1 cellular context compared by ENCODE assay signal in the genomic region with DNA sequence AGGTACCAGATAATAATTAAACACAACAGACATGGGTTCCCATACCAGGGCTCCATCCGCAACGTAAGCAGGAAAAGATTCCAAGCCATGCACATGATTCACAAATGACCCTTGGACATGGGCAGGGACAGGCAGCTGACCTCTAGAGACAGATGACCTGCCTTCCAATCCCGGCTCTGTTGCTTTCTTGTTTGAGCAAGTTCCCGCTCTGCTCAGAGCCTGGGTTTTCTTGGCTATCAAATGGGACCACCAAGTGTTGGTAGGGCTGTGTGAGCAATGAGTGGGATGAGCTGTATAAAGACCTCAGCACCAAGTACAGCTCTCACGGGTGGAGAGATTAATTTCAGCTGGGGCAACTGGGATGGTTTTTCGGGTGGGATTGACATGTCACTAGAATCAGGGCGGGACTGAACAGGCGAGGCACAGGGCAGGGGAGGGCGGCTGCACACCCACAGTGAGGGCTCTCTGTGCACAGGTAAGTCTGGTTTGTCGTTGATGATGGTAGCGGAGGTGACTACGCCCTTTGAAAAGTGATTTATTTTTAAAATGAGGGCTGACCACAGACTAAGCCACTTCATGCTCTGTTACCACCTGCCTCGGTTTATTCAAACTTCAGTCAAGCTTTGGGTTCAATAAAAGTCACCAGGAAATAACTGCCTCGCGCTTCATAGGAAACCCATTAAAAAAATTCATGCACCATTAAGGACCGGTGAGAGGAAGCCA.
TF ChIP-seq lines count a peak whose summit lies in the region.

No MANE protein-coding gene starts in this region.

TF ChIP-seq in HepG2, 621 proteins besides CTCF, POLR2A, EP300 and RAD21 (continued from another document and continues in another):
- TF ChIP-seq, protein P1, sequence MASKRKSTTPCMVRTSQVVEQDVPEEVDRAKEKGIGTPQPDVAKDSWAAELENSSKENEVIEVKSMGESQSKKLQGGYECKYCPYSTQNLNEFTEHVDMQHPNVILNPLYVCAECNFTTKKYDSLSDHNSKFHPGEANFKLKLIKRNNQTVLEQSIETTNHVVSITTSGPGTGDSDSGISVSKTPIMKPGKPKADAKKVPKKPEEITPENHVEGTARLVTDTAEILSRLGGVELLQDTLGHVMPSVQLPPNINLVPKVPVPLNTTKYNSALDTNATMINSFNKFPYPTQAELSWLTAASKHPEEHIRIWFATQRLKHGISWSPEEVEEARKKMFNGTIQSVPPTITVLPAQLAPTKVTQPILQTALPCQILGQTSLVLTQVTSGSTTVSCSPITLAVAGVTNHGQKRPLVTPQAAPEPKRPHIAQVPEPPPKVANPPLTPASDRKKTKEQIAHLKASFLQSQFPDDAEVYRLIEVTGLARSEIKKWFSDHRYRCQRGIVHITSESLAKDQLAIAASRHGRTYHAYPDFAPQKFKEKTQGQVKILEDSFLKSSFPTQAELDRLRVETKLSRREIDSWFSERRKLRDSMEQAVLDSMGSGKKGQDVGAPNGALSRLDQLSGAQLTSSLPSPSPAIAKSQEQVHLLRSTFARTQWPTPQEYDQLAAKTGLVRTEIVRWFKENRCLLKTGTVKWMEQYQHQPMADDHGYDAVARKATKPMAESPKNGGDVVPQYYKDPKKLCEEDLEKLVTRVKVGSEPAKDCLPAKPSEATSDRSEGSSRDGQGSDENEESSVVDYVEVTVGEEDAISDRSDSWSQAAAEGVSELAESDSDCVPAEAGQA (IDR thresholded peaks at IDR 0.05; ENCODE audit: low read depth) = no peak
- TF ChIP-seq, protein P1 (CRISPR knock-in tag; IDR thresholded peaks at IDR 0.05; ENCODE audit: borderline replicate concordance) = no peak
- TF ChIP-seq ZNF503 (CRISPR knock-in tag; IDR thresholded peaks at IDR 0.05) = no peak
- TF ChIP-seq ZNF18 (CRISPR knock-in tag; IDR thresholded peaks at IDR 0.05; ENCODE audit: insufficient replicate concordance) = no peak
- TF ChIP-seq PHF20 (CRISPR knock-in tag; IDR thresholded peaks at IDR 0.05) = no peak
- no peak for TF ChIP-seq RBAK (CRISPR knock-in tag; IDR thresholded peaks at IDR 0.05)
- peak; percentile 32; the same call in 1 of the 2 replicates for TF ChIP-seq FOXO1 (CRISPR knock-in tag; IDR thresholded peaks at IDR 0.05)
- TF ChIP-seq TCF12 (IDR thresholded peaks at IDR 0.05) = no peak
- TF ChIP-seq TCF12 (CRISPR knock-in tag; IDR thresholded peaks at IDR 0.05) = no peak
- no peak for TF ChIP-seq FOXP1 (IDR thresholded peaks at IDR 0.05)
- 0 out of 2 replicates have a peak, but pooled peaks have one; percentile 44 for TF ChIP-seq FOXP1 (CRISPR knock-in tag; IDR thresholded peaks at IDR 0.05)
- TF ChIP-seq ZNF101 (CRISPR knock-in tag; IDR thresholded peaks at IDR 0.05; ENCODE audit: borderline replicate concordance, low read depth) = no peak
- TF ChIP-seq, protein P2, sequence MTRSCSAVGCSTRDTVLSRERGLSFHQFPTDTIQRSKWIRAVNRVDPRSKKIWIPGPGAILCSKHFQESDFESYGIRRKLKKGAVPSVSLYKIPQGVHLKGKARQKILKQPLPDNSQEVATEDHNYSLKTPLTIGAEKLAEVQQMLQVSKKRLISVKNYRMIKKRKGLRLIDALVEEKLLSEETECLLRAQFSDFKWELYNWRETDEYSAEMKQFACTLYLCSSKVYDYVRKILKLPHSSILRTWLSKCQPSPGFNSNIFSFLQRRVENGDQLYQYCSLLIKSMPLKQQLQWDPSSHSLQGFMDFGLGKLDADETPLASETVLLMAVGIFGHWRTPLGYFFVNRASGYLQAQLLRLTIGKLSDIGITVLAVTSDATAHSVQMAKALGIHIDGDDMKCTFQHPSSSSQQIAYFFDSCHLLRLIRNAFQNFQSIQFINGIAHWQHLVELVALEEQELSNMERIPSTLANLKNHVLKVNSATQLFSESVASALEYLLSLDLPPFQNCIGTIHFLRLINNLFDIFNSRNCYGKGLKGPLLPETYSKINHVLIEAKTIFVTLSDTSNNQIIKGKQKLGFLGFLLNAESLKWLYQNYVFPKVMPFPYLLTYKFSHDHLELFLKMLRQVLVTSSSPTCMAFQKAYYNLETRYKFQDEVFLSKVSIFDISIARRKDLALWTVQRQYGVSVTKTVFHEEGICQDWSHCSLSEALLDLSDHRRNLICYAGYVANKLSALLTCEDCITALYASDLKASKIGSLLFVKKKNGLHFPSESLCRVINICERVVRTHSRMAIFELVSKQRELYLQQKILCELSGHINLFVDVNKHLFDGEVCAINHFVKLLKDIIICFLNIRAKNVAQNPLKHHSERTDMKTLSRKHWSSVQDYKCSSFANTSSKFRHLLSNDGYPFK (CRISPR knock-in tag; IDR thresholded peaks at IDR 0.05; ENCODE audit: borderline replicate concordance) = no peak
- no peak for TF ChIP-seq ZNF724P (CRISPR knock-in tag; IDR thresholded peaks at IDR 0.05; ENCODE audit: borderline replicate concordance)
- no peak for TF ChIP-seq GZF1 (CRISPR knock-in tag; IDR thresholded peaks at IDR 0.05)
- TF ChIP-seq MXD3 (CRISPR knock-in tag; IDR thresholded peaks at IDR 0.05) = no peak
- no peak for TF ChIP-seq STAT5B (CRISPR knock-in tag; IDR thresholded peaks at IDR 0.05)
- TF ChIP-seq ZNF256 (CRISPR knock-in tag; conservative IDR thresholded peaks at IDR 0.05) = no peak
- peak; percentile 90 for TF ChIP-seq FOSL2 (CRISPR knock-in tag; IDR thresholded peaks at IDR 0.05)
- no peak for TF ChIP-seq CAMTA2 (CRISPR knock-in tag; IDR thresholded peaks at IDR 0.05; ENCODE audit: borderline replicate concordance)
- no peak for TF ChIP-seq ZNF260 (CRISPR knock-in tag; IDR thresholded peaks at IDR 0.05; ENCODE audit: borderline replicate concordance, low read depth)
- TF ChIP-seq, protein P3, sequence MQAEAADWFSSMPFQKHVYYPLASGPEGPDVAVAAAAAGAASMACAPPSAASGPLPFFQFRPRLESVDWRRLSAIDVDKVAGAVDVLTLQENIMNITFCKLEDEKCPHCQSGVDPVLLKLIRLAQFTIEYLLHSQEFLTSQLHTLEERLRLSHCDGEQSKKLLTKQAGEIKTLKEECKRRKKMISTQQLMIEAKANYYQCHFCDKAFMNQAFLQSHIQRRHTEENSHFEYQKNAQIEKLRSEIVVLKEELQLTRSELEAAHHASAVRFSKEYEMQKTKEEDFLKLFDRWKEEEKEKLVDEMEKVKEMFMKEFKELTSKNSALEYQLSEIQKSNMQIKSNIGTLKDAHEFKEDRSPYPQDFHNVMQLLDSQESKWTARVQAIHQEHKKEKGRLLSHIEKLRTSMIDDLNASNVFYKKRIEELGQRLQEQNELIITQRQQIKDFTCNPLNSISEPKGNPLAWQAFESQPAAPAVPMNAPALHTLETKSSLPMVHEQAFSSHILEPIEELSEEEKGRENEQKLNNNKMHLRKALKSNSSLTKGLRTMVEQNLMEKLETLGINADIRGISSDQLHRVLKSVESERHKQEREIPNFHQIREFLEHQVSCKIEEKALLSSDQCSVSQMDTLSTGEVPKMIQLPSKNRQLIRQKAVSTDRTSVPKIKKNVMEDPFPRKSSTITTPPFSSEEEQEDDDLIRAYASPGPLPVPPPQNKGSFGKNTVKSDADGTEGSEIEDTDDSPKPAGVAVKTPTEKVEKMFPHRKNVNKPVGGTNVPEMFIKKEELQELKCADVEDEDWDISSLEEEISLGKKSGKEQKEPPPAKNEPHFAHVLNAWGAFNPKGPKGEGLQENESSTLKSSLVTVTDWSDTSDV (CRISPR knock-in tag; IDR thresholded peaks at IDR 0.05) = no peak
- no peak for TF ChIP-seq HES4 (CRISPR knock-in tag; IDR thresholded peaks at IDR 0.05; ENCODE audit: borderline replicate concordance)
- no peak for TF ChIP-seq NFE2 (CRISPR knock-in tag; IDR thresholded peaks at IDR 0.05)
- no peak for TF ChIP-seq HNRNPUL1 (IDR thresholded peaks at IDR 0.05; ENCODE audit: low read depth, low read length)
- TF ChIP-seq DRAP1 (CRISPR knock-in tag; IDR thresholded peaks at IDR 0.05) = peak; percentile 31; the same call in 1 of the 2 replicates
- no peak for TF ChIP-seq ELK4 (CRISPR knock-in tag; IDR thresholded peaks at IDR 0.05; ENCODE audit: borderline replicate concordance)
- no peak for TF ChIP-seq ZNF367 (CRISPR knock-in tag; IDR thresholded peaks at IDR 0.05; ENCODE audit: borderline replicate concordance)
- no peak for TF ChIP-seq PREB (CRISPR knock-in tag; IDR thresholded peaks at IDR 0.05)
- TF ChIP-seq JARID2 (CRISPR knock-in tag; IDR thresholded peaks at IDR 0.05; ENCODE audit: insufficient replicate concordance) = no peak
- no peak for TF ChIP-seq ZNF563 (CRISPR knock-in tag; IDR thresholded peaks at IDR 0.05)
- no peak for TF ChIP-seq ZNF44 (CRISPR knock-in tag; IDR thresholded peaks at IDR 0.05)
- TF ChIP-seq ZNF839 (CRISPR knock-in tag; IDR thresholded peaks at IDR 0.05; ENCODE audit: borderline replicate concordance) = no peak
- TF ChIP-seq MTF1 (CRISPR knock-in tag; IDR thresholded peaks at IDR 0.05) = no peak
- peak; percentile 93 for TF ChIP-seq TEAD3 (CRISPR knock-in tag; optimal IDR thresholded peaks at IDR 0.05; ENCODE audit: borderline replicate concordance)
- no peak for TF ChIP-seq TEF (CRISPR knock-in tag; IDR thresholded peaks at IDR 0.05)
- no peak for TF ChIP-seq SNRNP70 (IDR thresholded peaks at IDR 0.05; ENCODE audit: low read depth, low read length)
- TF ChIP-seq ZSCAN25 (CRISPR knock-in tag; IDR thresholded peaks at IDR 0.05) = no peak
- no peak for TF ChIP-seq ZFX (CRISPR knock-in tag; IDR thresholded peaks at IDR 0.05; ENCODE audit: low read depth)
- TF ChIP-seq EZH2 (conservative IDR thresholded peaks at IDR 0.05; ENCODE audit: low read depth, low read length) = no peak
- no peak for TF ChIP-seq REL (CRISPR knock-in tag; conservative IDR thresholded peaks at IDR 0.05)
- peak; percentile 45; the same call in 1 of the 2 replicates for TF ChIP-seq HOXA3 (CRISPR knock-in tag; IDR thresholded peaks at IDR 0.05)
